Comparison of ENCODE assay signal across 8 cellular contexts in the genomic region with DNA sequence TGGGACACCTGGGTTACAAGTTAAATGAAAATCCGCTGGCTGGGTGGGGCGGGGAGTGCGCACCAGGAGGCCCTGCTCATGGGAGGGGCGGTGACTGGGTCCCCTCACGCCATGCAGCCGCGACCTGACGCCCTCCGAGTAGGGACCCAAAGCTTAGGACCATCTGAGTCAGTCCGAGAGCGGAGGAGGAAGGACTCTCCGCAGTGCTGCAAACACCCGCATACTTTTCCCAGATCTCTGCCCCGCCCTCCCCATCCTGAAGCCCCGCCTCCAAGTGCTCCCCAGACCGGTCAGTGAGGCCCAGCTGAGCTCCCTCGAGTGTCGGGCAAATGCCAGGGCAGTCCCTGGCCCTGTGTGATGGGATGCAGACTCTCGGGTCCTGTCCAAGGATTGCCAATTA. TPM values are rescaled to one million over a fixed set of nuclear protein-coding genes. Genes with fewer than 3 reads are reported as not detected.
DNase-seq lines count a peak whose midpoint lies in the region; ATAC-seq, FAIRE-seq and TF ChIP-seq lines count a peak whose summit lies in the region.

No MANE protein-coding gene starts in this region.

- peaks cover 36% of the 10 kb centered on the region for H3K23me2 ChIP-seq in H9 (ENCODE audit: insufficient read length, low read depth, low read length, poor library complexity, severe bottlenecking)

- H3K56ac ChIP-seq in H9 (ENCODE audit: insufficient read length, low read depth, low read length), result no peak overlapping the region

- no peaks in the 10 kb centered on the region; a peak in 2 of 7 replicates for H3K36me3 Mint-ChIP-seq in H9 (ENCODE audit: insufficient read depth in 1 of 3, low read depth in 3 of 3)

- H3K27ac ChIP-seq in H9 (ENCODE audit: insufficient read length, low read depth, low read length), result no peak overlapping the region
- no peak overlapping the region for H3K27ac ChIP-seq in mesodermal cell (ENCODE audit: low read depth, low read length, severe bottlenecking)

- no peaks in the 10 kb centered on the region for H3K36me3 ChIP-seq in bronchial epithelial cell (ENCODE audit: control insufficient read depth, insufficient read depth, low read length)
- H3K36me3 ChIP-seq in mesodermal cell (ENCODE audit: control insufficient read depth, insufficient read depth, low read length), result no peaks in the 10 kb centered on the region

- no peak overlapping the region for H3K18ac ChIP-seq in H9 (ENCODE audit: insufficient read length, low read depth, low read length)

- no peak overlapping the region for H4K91ac ChIP-seq in H9 (ENCODE audit: insufficient read length, low read depth, low read length)

- H3K4me3 ChIP-seq in AG09309 (ENCODE audit: control insufficient read depth, low read depth, low read length) (peak overlapping the region; percentile 35), bronchial epithelial cell (ENCODE audit: low read depth, low read length) (peak overlapping the region; percentile 31), mesodermal cell (ENCODE audit: extremely low read depth, insufficient read depth, low read length, poor library complexity, severe bottlenecking) (peak overlapping the region; percentile 35)

- peaks cover 0 to 2% of the 10 kb centered on the region in 2 experiments; a peak in 3 of 5 replicates for H3K9me3 Mint-ChIP-seq in H9

- H4K5ac ChIP-seq in H9 (ENCODE audit: insufficient read length, low read depth, low read length), result no peak overlapping the region

- no peak overlapping the region for H2BK12ac ChIP-seq in H9 (ENCODE audit: insufficient read length, low read depth, low read length)

- ATAC-seq in HG03095 (IDR thresholded peaks at IDR 0.05; ENCODE audit: unreplicated experiment) (no peak), HG03460 (IDR thresholded peaks at IDR 0.05; ENCODE audit: unreplicated experiment) (no peak)

- H3K79me2 ChIP-seq in H9 (ENCODE audit: insufficient read depth, low read length), result no peaks in the 10 kb centered on the region

- TF ChIP-seq CTCF in AG09309 (IDR thresholded peaks at IDR 0.05; ENCODE audit: control insufficient read depth, insufficient read depth, low read depth, low read length, missing control alignments), result no peak
- no peak for TF ChIP-seq CTCF in H9 (conservative IDR thresholded peaks at IDR 0.05)
- no peak for TF ChIP-seq CTCF in bronchial epithelial cell (IDR thresholded peaks at IDR 0.05; ENCODE audit: insufficient read depth, low read length, severe bottlenecking)

- H3K79me1 ChIP-seq in H9 (ENCODE audit: insufficient read depth, low read depth, low read length, poor library complexity, severe bottlenecking), result no peaks in the 10 kb centered on the region

- no peak overlapping the region for H3K4ac ChIP-seq in H9 (ENCODE audit: low read depth, low read length)

- H3K4me1 ChIP-seq in H9 (ENCODE audit: insufficient read depth, low read length) (peaks cover 4% of the 10 kb centered on the region; the same call in 1 of the 2 replicates), mesodermal cell (ENCODE audit: control insufficient read depth, insufficient read depth, low read length, poor library complexity, severe bottlenecking) (peaks cover 19% of the 10 kb centered on the region)

- no peak overlapping the region for H3K27ac Mint-ChIP-seq in H9

- no peak overlapping the region for H2BK120ac ChIP-seq in H9 (ENCODE audit: low read depth, low read length, poor library complexity, severe bottlenecking)

- H3K27me3 ChIP-seq in H9 (ENCODE audit: insufficient read depth, low read length) (peaks cover 96% of the 10 kb centered on the region), bronchial epithelial cell (ENCODE audit: control insufficient read depth, insufficient read depth, low read length) (peaks cover 42% of the 10 kb centered on the region)

- no peak overlapping the region for H3K23ac ChIP-seq in H9 (ENCODE audit: insufficient read length, low read depth, low read length)

- H3K4me1 Mint-ChIP-seq in H9, result peaks cover 57 to 83% of the 10 kb centered on the region in 2 experiments

- DNase-seq in AG09309 (ENCODE audit: low read depth) (no peak), H9 (peak; percentile 84), bronchial epithelial cell (ENCODE audit: low read depth) (peak; percentile 49), NK-92 (lab: John Stamatoyannopoulos, UW; ENCODE audit: unreplicated experiment) (no peak), NCI-H446 (lab: John Stamatoyannopoulos, UW) (no peak)

- H3K9ac ChIP-seq in H9 (ENCODE audit: extremely low read depth, insufficient read length, low read length), result no peak overlapping the region

- H4K8ac ChIP-seq in H9 (replicated peaks; ENCODE audit: insufficient read length, low read depth, low read length), result no peak overlapping the region

- H3K4me3 Mint-ChIP-seq in H9, result peak overlapping the region; percentile 57 to 86

- no peaks in the 10 kb centered on the region for H4K20me1 ChIP-seq in H9 (ENCODE audit: control insufficient read depth, insufficient read depth, insufficient read length)

- peak overlapping the region; percentile 90 for H3K4me2 ChIP-seq in H9 (ENCODE audit: insufficient read depth, insufficient read length, low read length)

- H3K27me3 Mint-ChIP-seq in H9 (ENCODE audit: low read depth), result peaks cover 100% of the 10 kb centered on the region

- no peak overlapping the region for H3K14ac ChIP-seq in H9 (ENCODE audit: insufficient read depth, low read length)

- H3K9me3 ChIP-seq in H9 (ENCODE audit: control insufficient read depth, low read depth, low read length), result no peaks in the 10 kb centered on the region
- no peaks in the 10 kb centered on the region for H3K9me3 ChIP-seq in mesodermal cell (ENCODE audit: control insufficient read depth, low read length)

- no peak overlapping the region for H2BK15ac ChIP-seq in H9 (ENCODE audit: low read depth, low read length)

- H2BK5ac ChIP-seq in H9 (ENCODE audit: insufficient read length, low read length), result no peak overlapping the region

- WGBS in H9 (ENCODE audit: extremely low coverage, insufficient read length, low lambda C conversion rate), result no CpG with 5 or more reads among the region's 19 CpGs
- 6 to 8% methylated on average over 17 to 18 of the region's 19 CpGs for WGBS in mesodermal cell (ENCODE audit: insufficient coverage in 2 of 2), 2 experiments

- no peak overlapping the region for H2AK5ac ChIP-seq in H9 (ENCODE audit: insufficient read length, low read length)

- H2AFZ ChIP-seq in H9 (ENCODE audit: low read length), result no peak overlapping the region

- no peak overlapping the region for H3T11ph ChIP-seq in H9 (ENCODE audit: low read length)

- H2BK20ac ChIP-seq in H9 (ENCODE audit: low read depth, low read length, poor library complexity, severe bottlenecking), result no peak overlapping the region

- no peak for FAIRE-seq in bronchial epithelial cell (lab: Jason Lieb, UNC)

RNA-seq across cellular contexts. Expression of gene FLI1, which starts 6.6 kb away (rescaled TPM):
- 0.24 and 0.66 TPM in 2 replicates for total RNA-seq in H9 (2021)
- total RNA-seq in bronchial epithelial cell, result 2.7 and 3.9 TPM in 2 replicates
- polyA plus RNA-seq in mesodermal cell (2013, experiment 1 of 2), result 82.9 TPM
- polyA plus RNA-seq in mesodermal cell (2013, experiment 2 of 2), result 50.4 TPM

Comparison
In these comparisons a context has a peak if more than half of its experiments do, and no peak if none do; other contexts are left out.
1. DNase-seq: peak in H9 (single experiment) and bronchial epithelial cell (single experiment); none in AG09309 (single experiment), NK-92 (single experiment) and NCI-H446 (0 of 2).
2. Peak in every context shown above with its lines, with median percentiles within 50 percentile points of each other: H3K4me3 ChIP-seq.